ENCODE assay signal across 15 cellular contexts in the genomic region with DNA sequence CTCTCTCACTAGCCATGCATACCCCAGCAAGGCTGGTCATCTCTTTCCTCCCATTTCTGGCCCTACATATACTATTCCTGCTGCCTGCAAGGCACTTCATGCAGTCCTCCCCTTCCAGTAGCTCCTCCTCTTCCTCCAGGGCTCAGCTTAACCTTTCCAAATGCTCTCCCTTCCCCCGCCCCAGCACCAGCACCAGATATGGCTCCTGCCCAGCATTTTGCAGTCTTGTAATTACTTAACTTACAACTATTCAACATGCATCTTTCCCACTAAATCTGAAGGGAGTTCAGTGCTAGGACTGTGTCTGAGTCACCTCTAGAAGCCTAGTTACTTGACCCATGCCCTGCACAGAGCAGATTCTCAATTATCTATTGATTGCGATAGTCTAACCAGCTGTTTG. TPM values are rescaled to one million over a fixed set of nuclear protein-coding genes. Genes with fewer than 3 reads are reported as not detected.
DNase-seq lines count a peak whose midpoint lies in the region; ATAC-seq and TF ChIP-seq lines count a peak whose summit lies in the region.
"Had no signal": no experiment of that assay in that cellular context is flagged by ENCODE, and none has a peak within 500 bp of the region (broad histone marks: within the 10 kb centered on the region; RNA-seq: fewer than 3 reads in every experiment).

No MANE protein-coding gene starts in this region.

- H3K36me3 ChIP-seq in mesendoderm (ENCODE audit: control insufficient read depth, insufficient read depth, low read length), result no peaks in the 10 kb centered on the region
- H3K36me3 ChIP-seq: Peyer's patch had no signal

- peaks cover 11% of the 10 kb centered on the region for H3K79me1 ChIP-seq in mesendoderm (ENCODE audit: low read length)

- H3K9ac ChIP-seq in mesendoderm (ENCODE audit: low read length), result no peak overlapping the region

- H3K4me2 ChIP-seq in mesendoderm (ENCODE audit: low read length), result no peak overlapping the region

- H3K27ac Mint-ChIP-seq in activated T-helper 1 cell treated with anti-CD3 and anti-CD28 coated beads, Interleukin-12 subunit alpha, Interleukin-12 subunit beta, Interleukin-2, Interleukin-4 antibody, amounts not matched to agents 30 ng/mL and 10 ng/mL and 1 ng/mL, durations not matched to agents 14 hours and 24 hours and 36 hours, result no peak overlapping the region

- peak overlapping the region; percentile 19 for H3K4me3 Mint-ChIP-seq in activated T-helper 1 cell treated with anti-CD3 and anti-CD28 coated beads, Interleukin-12 subunit alpha, Interleukin-12 subunit beta, Interleukin-2, Interleukin-4 antibody, amounts not matched to agents 30 ng/mL and 10 ng/mL and 1 ng/mL, durations not matched to agents 14 hours and 24 hours and 36 hours

- H3K4me1 Mint-ChIP-seq in activated T-helper 1 cell treated with anti-CD3 and anti-CD28 coated beads, Interleukin-12 subunit alpha, Interleukin-12 subunit beta, Interleukin-2, Interleukin-4 antibody, amounts not matched to agents 30 ng/mL and 10 ng/mL and 1 ng/mL, durations not matched to agents 14 hours and 24 hours and 36 hours (ENCODE audit: low read depth), result peaks cover 26% of the 10 kb centered on the region

- no peak overlapping the region for H2BK5ac ChIP-seq in mesendoderm (ENCODE audit: low read length)

- H4K8ac ChIP-seq in mesendoderm (ENCODE audit: low read depth, low read length), result no peak overlapping the region

- no peak overlapping the region for H3K4ac ChIP-seq in mesendoderm (ENCODE audit: low read depth, low read length)

- POLR2A ChIA-PET in RWPE1 (lab: Yijun Ruan, JAX; ENCODE audit: low non-redundant PET), result no interaction called here

- peak; percentile 24 for DNase-seq in DMS 273 (lab: John Stamatoyannopoulos, UW; ENCODE audit: unreplicated experiment)
- DNase-seq in DMS 273 treated with DMSO at 0.1 percent for 48 hours (lab: John Stamatoyannopoulos, UW), result no peak
- peak; percentile 35 for DNase-seq in EH (ENCODE audit: low read depth)
- DNase-seq in activated T-helper 1 cell treated with anti-CD3 and anti-CD28 coated beads, Interleukin-12 subunit alpha, Interleukin-12 subunit beta, Interleukin-2, Interleukin-4 antibody, amounts not matched to agents 30 ng/mL and 10 ng/mL and 1 ng/mL, durations not matched to agents 14 hours and 24 hours and 36 hours (ENCODE audit: low spot score), result no peak
- peak; percentile 55 for DNase-seq in mesendoderm
- no peak for DNase-seq in RWPE1 (ENCODE audit: low spot score)
- no peak for DNase-seq in D341Med (ENCODE audit: low spot score)
- DNase-seq: activated T-cell treated with anti-CD3 and anti-CD28 coated beads, Interleukin-2, amount 50 U/mL, for 1 hour; cerebellar nuclear complex; NCI-H187; tibial artery had no signal

- no peak for TF ChIP-seq CTCF in RWPE1 (conservative IDR thresholded peaks at IDR 0.05; ENCODE audit: low read depth)

- peaks cover 5% of the 10 kb centered on the region for H3K9me3 Mint-ChIP-seq in activated T-helper 1 cell treated with anti-CD3 and anti-CD28 coated beads, Interleukin-12 subunit alpha, Interleukin-12 subunit beta, Interleukin-2, Interleukin-4 antibody, amounts not matched to agents 30 ng/mL and 10 ng/mL and 1 ng/mL, durations not matched to agents 14 hours and 24 hours and 36 hours

- peaks cover 18% of the 10 kb centered on the region for H3K36me3 Mint-ChIP-seq in activated T-helper 1 cell treated with anti-CD3 and anti-CD28 coated beads, Interleukin-12 subunit alpha, Interleukin-12 subunit beta, Interleukin-2, Interleukin-4 antibody, amounts not matched to agents 30 ng/mL and 10 ng/mL and 1 ng/mL, durations not matched to agents 14 hours and 24 hours and 36 hours (ENCODE audit: low read depth)

- H3K27ac ChIP-seq in mesendoderm (ENCODE audit: low read depth, low read length) (no peak overlapping the region), RWPE1 (no peak overlapping the region)
- H3K27ac ChIP-seq: 22Rv1, Peyer's patch, tibial artery had no signal

- no CpG with 5 or more reads among the region's 2 CpGs for WGBS in mesendoderm (ENCODE audit: extremely low coverage, insufficient coverage, low lambda C conversion rate)

- H3K27me3 ChIP-seq in mesendoderm (ENCODE audit: insufficient read depth, low read length, poor library complexity), result no peaks in the 10 kb centered on the region
- H3K27me3 ChIP-seq: Peyer's patch, tibial artery had no signal

- no peak overlapping the region for H3K4me3 ChIP-seq in mesendoderm (ENCODE audit: low read length)
- H3K4me3 ChIP-seq: GM12878, Peyer's patch, tibial artery had no signal

- no peak overlapping the region for H2AK5ac ChIP-seq in mesendoderm (ENCODE audit: low read length)

- no peak overlapping the region for H3K18ac ChIP-seq in mesendoderm (ENCODE audit: low read length)

- H3K27me3 Mint-ChIP-seq in activated T-helper 1 cell treated with anti-CD3 and anti-CD28 coated beads, Interleukin-12 subunit alpha, Interleukin-12 subunit beta, Interleukin-2, Interleukin-4 antibody, amounts not matched to agents 30 ng/mL and 10 ng/mL and 1 ng/mL, durations not matched to agents 14 hours and 24 hours and 36 hours (ENCODE audit: insufficient read depth), result peaks cover 13% of the 10 kb centered on the region

- H2BK15ac ChIP-seq in mesendoderm (replicated peaks; ENCODE audit: low read depth), result no peak overlapping the region

- no peaks in the 10 kb centered on the region for H3K4me1 ChIP-seq in mesendoderm (ENCODE audit: control insufficient read depth, low read depth, low read length)

- no peak overlapping the region for H3K56ac ChIP-seq in mesendoderm (ENCODE audit: low read length)

- no peak overlapping the region for H2BK120ac ChIP-seq in mesendoderm (ENCODE audit: low read depth, low read length)

- no peak for ATAC-seq in GM19397 (IDR thresholded peaks at IDR 0.05; ENCODE audit: unreplicated experiment)
- ATAC-seq: GM12878 had no signal

- peaks cover 16% of the 10 kb centered on the region for H3K79me2 ChIP-seq in mesendoderm (ENCODE audit: control insufficient read depth, insufficient read depth, low read length)

- no peak overlapping the region for H4K5ac ChIP-seq in mesendoderm (ENCODE audit: low read length)

- CTCF ChIA-PET in RWPE1 (lab: Yijun Ruan, JAX), result no interaction called here

- no peak overlapping the region for H3K23ac ChIP-seq in mesendoderm (ENCODE audit: low read length)

- intact Hi-C loops in activated T-helper 1 cell treated with anti-CD3 and anti-CD28 coated beads, Interleukin-12 subunit alpha, Interleukin-12 subunit beta, Interleukin-2, Interleukin-4 antibody, amounts not matched to agents 30 ng/mL and 10 ng/mL and 1 ng/mL, durations not matched to agents 14 hours and 24 hours and 36 hours (cut with micrococcal nuclease), result no loop called here

RNA-seq across cellular contexts. Expression of a gene that starts 1.8 kb away (rescaled TPM):
- total RNA-seq in activated T-helper 1 cell treated with anti-CD3 and anti-CD28 coated beads, Interleukin-12 subunit alpha, Interleukin-12 subunit beta, Interleukin-2, Interleukin-4 antibody, amounts not matched to agents 30 ng/mL and 10 ng/mL and 1 ng/mL, durations not matched to agents 14 hours and 24 hours and 36 hours, result 24.8 and 25.2 TPM in 2 replicates
- 22.7 TPM for polyA plus RNA-seq in mesendoderm (2013, experiment 1 of 2)
- 24.1 TPM for polyA plus RNA-seq in mesendoderm (2013, experiment 2 of 2)

Comparison
In these comparisons a context has a peak if more than half of its experiments do, and no peak if none do; other contexts are left out.
1. DNase-seq: peak in DMS 273 (single experiment), EH (single experiment) and mesendoderm (single experiment); none in DMS 273 treated with DMSO at 0.1 percent for 48 hours (single experiment), activated T-helper 1 cell treated with anti-CD3 and anti-CD28 coated beads, Interleukin-12 subunit alpha, Interleukin-12 subunit beta, Interleukin-2, Interleukin-4 antibody, amounts not matched to agents 30 ng/mL and 10 ng/mL and 1 ng/mL, durations not matched to agents 14 hours and 24 hours and 36 hours (single experiment), RWPE1 (single experiment) and D341Med (single experiment).